Comparison of ENCODE assay signal across 2 cellular contexts in the genomic region with DNA sequence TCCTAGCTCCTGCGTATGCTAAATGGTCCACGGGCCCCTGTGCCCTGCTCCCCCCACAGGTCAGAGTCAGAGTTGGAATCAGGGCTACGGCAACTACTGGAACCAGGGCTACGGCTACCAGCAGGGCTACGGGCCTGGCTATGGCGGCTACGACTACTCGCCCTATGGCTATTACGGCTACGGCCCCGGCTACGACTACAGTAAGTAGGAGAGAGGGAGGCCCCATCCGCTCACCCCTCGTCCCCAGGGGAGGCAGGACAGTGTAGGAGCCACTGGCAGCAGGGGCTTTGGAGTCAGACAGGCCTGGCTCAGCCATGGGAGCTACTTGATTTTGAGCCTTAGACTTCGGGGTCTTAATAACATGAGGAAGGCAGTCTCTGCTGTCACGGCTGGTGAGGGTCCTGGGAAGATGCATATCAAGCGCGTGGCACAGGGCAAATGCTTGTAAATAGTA.
TF ChIP-seq lines count a peak whose summit lies in the region.

No MANE protein-coding gene starts in this region.

TF ChIP-seq in HEK293, 187 proteins besides CTCF, POLR2A, EP300 and RAD21:
- TF ChIP-seq ZSCAN30 (tag by site-specific recombination; IDR thresholded peaks at IDR 0.05) = no peak
- no peak for TF ChIP-seq ZNF433 (tag by site-specific recombination; IDR thresholded peaks at IDR 0.05; ENCODE audit: low read depth)
- no peak for TF ChIP-seq ZNF121 (tag by site-specific recombination; IDR thresholded peaks at IDR 0.05)
- TF ChIP-seq SCRT2 (tag by site-specific recombination; IDR thresholded peaks at IDR 0.05) = no peak
- TF ChIP-seq FEZF1 (tag by site-specific recombination; IDR thresholded peaks at IDR 0.05) = no peak
- TF ChIP-seq ZNF707 (tag by site-specific recombination; IDR thresholded peaks at IDR 0.05) = no peak
- TF ChIP-seq ZNF521 (tag by site-specific recombination; IDR thresholded peaks at IDR 0.05) = no peak
- TF ChIP-seq ZNF768 (tag by site-specific recombination; IDR thresholded peaks at IDR 0.05) = no peak
- no peak for TF ChIP-seq ZXDB (tag by site-specific recombination; IDR thresholded peaks at IDR 0.05)
- no peak for TF ChIP-seq ZNF223 (tag by site-specific recombination; IDR thresholded peaks at IDR 0.05)
- TF ChIP-seq ZIC2 (tag by site-specific recombination; IDR thresholded peaks at IDR 0.05) = no peak
- TF ChIP-seq, protein P1, sequence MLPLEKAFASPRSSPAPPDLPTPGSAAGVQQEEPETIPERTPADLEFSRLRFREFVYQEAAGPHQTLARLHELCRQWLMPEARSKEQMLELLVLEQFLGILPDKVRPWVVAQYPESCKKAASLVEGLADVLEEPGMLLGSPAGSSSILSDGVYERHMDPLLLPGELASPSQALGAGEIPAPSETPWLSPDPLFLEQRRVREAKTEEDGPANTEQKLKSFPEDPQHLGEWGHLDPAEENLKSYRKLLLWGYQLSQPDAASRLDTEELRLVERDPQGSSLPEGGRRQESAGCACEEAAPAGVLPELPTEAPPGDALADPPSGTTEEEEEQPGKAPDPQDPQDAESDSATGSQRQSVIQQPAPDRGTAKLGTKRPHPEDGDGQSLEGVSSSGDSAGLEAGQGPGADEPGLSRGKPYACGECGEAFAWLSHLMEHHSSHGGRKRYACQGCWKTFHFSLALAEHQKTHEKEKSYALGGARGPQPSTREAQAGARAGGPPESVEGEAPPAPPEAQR (tag by site-specific recombination; IDR thresholded peaks at IDR 0.05) = no peak
- TF ChIP-seq ZNF416 (tag by site-specific recombination; IDR thresholded peaks at IDR 0.05) = no peak
- no peak for TF ChIP-seq ZNF248 (tag by site-specific recombination; IDR thresholded peaks at IDR 0.05)
- no peak for TF ChIP-seq ZNF623 (tag by site-specific recombination; IDR thresholded peaks at IDR 0.05)
- TF ChIP-seq, protein P2, sequence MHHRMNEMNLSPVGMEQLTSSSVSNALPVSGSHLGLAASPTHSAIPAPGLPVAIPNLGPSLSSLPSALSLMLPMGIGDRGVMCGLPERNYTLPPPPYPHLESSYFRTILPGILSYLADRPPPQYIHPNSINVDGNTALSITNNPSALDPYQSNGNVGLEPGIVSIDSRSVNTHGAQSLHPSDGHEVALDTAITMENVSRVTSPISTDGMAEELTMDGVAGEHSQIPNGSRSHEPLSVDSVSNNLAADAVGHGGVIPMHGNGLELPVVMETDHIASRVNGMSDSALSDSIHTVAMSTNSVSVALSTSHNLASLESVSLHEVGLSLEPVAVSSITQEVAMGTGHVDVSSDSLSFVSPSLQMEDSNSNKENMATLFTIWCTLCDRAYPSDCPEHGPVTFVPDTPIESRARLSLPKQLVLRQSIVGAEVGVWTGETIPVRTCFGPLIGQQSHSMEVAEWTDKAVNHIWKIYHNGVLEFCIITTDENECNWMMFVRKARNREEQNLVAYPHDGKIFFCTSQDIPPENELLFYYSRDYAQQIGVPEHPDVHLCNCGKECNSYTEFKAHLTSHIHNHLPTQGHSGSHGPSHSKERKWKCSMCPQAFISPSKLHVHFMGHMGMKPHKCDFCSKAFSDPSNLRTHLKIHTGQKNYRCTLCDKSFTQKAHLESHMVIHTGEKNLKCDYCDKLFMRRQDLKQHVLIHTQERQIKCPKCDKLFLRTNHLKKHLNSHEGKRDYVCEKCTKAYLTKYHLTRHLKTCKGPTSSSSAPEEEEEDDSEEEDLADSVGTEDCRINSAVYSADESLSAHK (tag by site-specific recombination; IDR thresholded peaks at IDR 0.05) = no peak

TF ChIP-seq in GM12878, 131 proteins besides CTCF, POLR2A, EP300 and RAD21:
- TF ChIP-seq, protein P3, sequence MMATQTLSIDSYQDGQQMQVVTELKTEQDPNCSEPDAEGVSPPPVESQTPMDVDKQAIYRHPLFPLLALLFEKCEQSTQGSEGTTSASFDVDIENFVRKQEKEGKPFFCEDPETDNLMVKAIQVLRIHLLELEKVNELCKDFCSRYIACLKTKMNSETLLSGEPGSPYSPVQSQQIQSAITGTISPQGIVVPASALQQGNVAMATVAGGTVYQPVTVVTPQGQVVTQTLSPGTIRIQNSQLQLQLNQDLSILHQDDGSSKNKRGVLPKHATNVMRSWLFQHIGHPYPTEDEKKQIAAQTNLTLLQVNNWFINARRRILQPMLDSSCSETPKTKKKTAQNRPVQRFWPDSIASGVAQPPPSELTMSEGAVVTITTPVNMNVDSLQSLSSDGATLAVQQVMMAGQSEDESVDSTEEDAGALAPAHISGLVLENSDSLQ (IDR thresholded peaks at IDR 0.05) = no peak
- TF ChIP-seq SMAD5 (IDR thresholded peaks at IDR 0.05; ENCODE audit: low read depth) = 0 out of 2 replicates have a peak, but pooled peaks have one; percentile 22
- TF ChIP-seq POU2F2 (IDR thresholded peaks at IDR 0.05; ENCODE audit: borderline replicate concordance, low read depth, low read length) = 0 out of 3 replicates have a peak, but pooled peaks have one; percentile 12
